Comparison of ENCODE assay signal across 1 cellular context in the genomic region with DNA sequence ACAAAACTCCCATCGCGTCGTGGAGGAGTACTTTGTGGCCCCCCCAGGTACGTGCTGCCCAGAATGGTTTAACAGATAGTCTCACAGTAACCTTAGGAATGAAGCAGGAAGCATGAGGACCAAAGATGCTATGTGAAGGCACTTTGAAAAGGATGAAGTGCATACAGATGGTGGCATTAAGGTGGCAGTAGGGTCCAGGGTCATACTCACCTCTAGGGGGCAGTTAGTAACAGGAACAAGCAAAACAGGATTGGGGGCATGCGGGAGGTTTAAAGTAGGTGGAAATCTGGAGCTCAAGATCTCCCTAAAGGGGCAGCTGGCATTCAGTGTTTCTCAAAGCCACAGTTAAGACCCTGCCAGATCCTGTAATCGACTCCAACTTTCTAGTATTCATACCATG.
TF ChIP-seq lines count a peak whose summit lies in the region.

No MANE protein-coding gene starts in this region.

TF ChIP-seq in H1, 55 proteins besides CTCF, POLR2A, EP300 and RAD21:
- no peak for TF ChIP-seq KDM4A (IDR thresholded peaks at IDR 0.05; ENCODE audit: low read depth, low read length, severe bottlenecking)
- peak; percentile 41; the same call in 1 of the 2 replicates for TF ChIP-seq POLR2AphosphoS5 (IDR thresholded peaks at IDR 0.05; ENCODE audit: low read depth, low read length)
TF ChIP-seq in H1: peak in this region for 1.
